In genomic region chr19:29263305-29264080, GRCh38 we compare ENCODE assay signal across 8 cellular contexts. TPM values are rescaled to one million over a fixed set of nuclear protein-coding genes. Genes with fewer than 3 reads are reported as not detected.
DNase-seq lines count a peak whose midpoint lies in the region; ATAC-seq and TF ChIP-seq lines count a peak whose summit lies in the region.

No MANE protein-coding gene starts in this region.

- TF ChIP-seq POLR2A in HCT116 (IDR thresholded peaks at IDR 0.05; ENCODE audit: borderline replicate concordance, extremely low read depth, insufficient read depth, insufficient read length): no peak

- H4K20me1 ChIP-seq in HCT116 (ENCODE audit: insufficient read depth): no peaks in the 10 kb centered on the region

- CTCF ChIA-PET in HCT116 (lab: Charles Lee): interaction anchor here (0.6 to 1.5 kb wide), 10 partner anchors 9 to 384 kb away, joined by 3 to 11 read pairs (median 4); no protein-coding TSS in a partner anchor

- peak; percentile 45; the same call in 1 of the 2 replicates for TF ChIP-seq RAD21 in HCT116 (IDR thresholded peaks at IDR 0.05; ENCODE audit: low read depth)

- no peaks in the 10 kb centered on the region for H3K9me2 ChIP-seq in HCT116 (ENCODE audit: insufficient read depth)

- H3K27ac ChIP-seq in HCT116 (ENCODE audit: low read depth, low read length) (no peak overlapping the region), cardiac muscle cell (no peak overlapping the region)

- H3K4me2 ChIP-seq in HCT116 (ENCODE audit: low read length): no peak overlapping the region

- H3K36me3 ChIP-seq in HCT116 (ENCODE audit: control insufficient read depth in 1 of 2, insufficient read depth in 2 of 2, low read length in 2 of 2) (no peaks in the 10 kb centered on the region), cardiac muscle cell (no peaks in the 10 kb centered on the region)

- ATAC-seq in HCT116 (peak; percentile 70), sciatic nerve (no peak), HG03280 (IDR thresholded peaks at IDR 0.05; ENCODE audit: unreplicated experiment) (no peak)

- H3K4me1 ChIP-seq in HCT116 (ENCODE audit: control insufficient read depth in 1 of 2, insufficient read depth in 2 of 2, low read length in 2 of 2): no peaks in the 10 kb centered on the region
- no peaks in the 10 kb centered on the region for H3K4me1 ChIP-seq in cardiac muscle cell (ENCODE audit: low read depth)

- H3K4me3 ChIP-seq in HCT116 (replicated peaks in 1 of 2; ENCODE audit: low read depth in 1 of 2, low read length in 2 of 2) (no peak overlapping the region), cardiac muscle cell (no peak overlapping the region)

- POLR2A ChIA-PET in HCT116 (lab: Charles Lee): no interaction called here

- no peak overlapping the region for H3K9ac ChIP-seq in HCT116 (ENCODE audit: low read length)

- RAD21 ChIA-PET in HCT116 (lab: Charles Lee; ENCODE audit: low non-redundant PET in 1 of 2, low total read pairs in 2 of 2, uncharacterized antibody in 2 of 2, unreplicated experiment in 2 of 2): no interaction called here

- no peaks in the 10 kb centered on the region; a peak in 1 of 4 replicates for H3K9me3 ChIP-seq in HCT116 (ENCODE audit: control insufficient read depth in 1 of 2, insufficient read depth in 1 of 2, low read depth in 1 of 2, low read length in 2 of 2)
- H3K9me3 ChIP-seq in cardiac muscle cell (ENCODE audit: low read depth): no peaks in the 10 kb centered on the region

- no TSS peak for BruUV-seq in HCT116 (replicated peaks; lab: Mats Ljungman, UMichigan)

- DNase-seq in AML-193 (lab: John Stamatoyannopoulos, UW) (peak; percentile 29 to 50), HCT116 (ENCODE audit: low read depth, low spot score) (no peak), OCI-M2 (lab: John Stamatoyannopoulos, UW; ENCODE audit: unreplicated experiment) (peak; percentile 61), cardiac muscle cell (ENCODE audit: low read depth in 1 of 2, low spot score in 1 of 2) (peak; percentile 51 to 68), sciatic nerve (ENCODE audit: low spot score) (peak; percentile 64), DMS153 treated with DMSO at 0.1 percent for 48 hours (lab: John Stamatoyannopoulos, UW; ENCODE audit: unreplicated experiment) (no peak)
- peak; percentile 33 for DNase-seq in activated gamma-delta T cell treated with anti-CD3 and anti-CD28 coated beads, Interleukin-2, amount 50 U/mL, for 16 hours (ENCODE audit: low read depth)

- peak; percentile 5 to 82 (median 81); a peak in 4 of 6 replicates for TF ChIP-seq CTCF in HCT116 (IDR thresholded peaks at IDR 0.05 in 2 of 3, conservative IDR thresholded peaks at IDR 0.05 in 1 of 3; ENCODE audit: borderline replicate concordance in 1 of 3, insufficient read depth in 1 of 3, low read depth in 2 of 3, low read length in 2 of 3)
- TF ChIP-seq CTCF in cardiac muscle cell (IDR thresholded peaks at IDR 0.05; ENCODE audit: low read depth, low read length): peak; percentile 80

- H3K27me3 ChIP-seq in HCT116 (ENCODE audit: insufficient read depth, low read length): no peaks in the 10 kb centered on the region
- no peaks in the 10 kb centered on the region for H3K27me3 ChIP-seq in cardiac muscle cell

- intact Hi-C loops in HCT116 (cut with micrococcal nuclease): no loop called here
- intact Hi-C loops in sciatic nerve (cut with DNase I): no loop called here

- H3K79me2 ChIP-seq in HCT116 (ENCODE audit: insufficient read depth, low read length): no peaks in the 10 kb centered on the region

- H2AFZ ChIP-seq in HCT116 (ENCODE audit: low read depth, low read length, poor library complexity, severe bottlenecking): no peak overlapping the region

TF ChIP-seq in HCT116, 20 proteins besides CTCF, POLR2A, EP300 and RAD21:
- TF ChIP-seq EGR1 (IDR thresholded peaks at IDR 0.05; ENCODE audit: low read depth) (no peak), CBX3 (IDR thresholded peaks at IDR 0.05; ENCODE audit: low read depth) (no peak), JUND (IDR thresholded peaks at IDR 0.05) (no peak), YY1 (IDR thresholded peaks at IDR 0.05; ENCODE audit: extremely low read depth, insufficient replicate concordance, low read depth, low read length) (no peak), ZBTB33 (IDR thresholded peaks at IDR 0.05; ENCODE audit: extremely low read depth, insufficient replicate concordance, low read length) (no peak), EZH2phosphoT487 (IDR thresholded peaks at IDR 0.05; ENCODE audit: borderline replicate concordance) (no peak), REST (IDR thresholded peaks at IDR 0.05; ENCODE audit: low read depth) (no peak), TCF7L2 (IDR thresholded peaks at IDR 0.05; ENCODE audit: borderline replicate concordance, extremely low read depth, insufficient read depth, insufficient read length) (no peak), ZNF274 (IDR thresholded peaks at IDR 0.05; ENCODE audit: low read depth, low read length) (no peak), MAX (IDR thresholded peaks at IDR 0.05) (no peak)

RNA-seq across cellular contexts. Expression of gene UQCRFS1, which starts 50.5 kb away (rescaled TPM):
- 45.8 TPM for total RNA-seq in HCT116 (2021; ENCODE audit: unreplicated experiment)
- polyA plus RNA-seq in HCT116 (2012): 34.6 and 42.5 TPM in 2 replicates
- 59.8 and 87.2 TPM in 2 replicates for total RNA-seq in cardiac muscle cell
- 134 and 140 TPM in 2 replicates for polyA plus RNA-seq in cardiac muscle cell
- 14.5 TPM for total RNA-seq in sciatic nerve

Comparison
In these comparisons a context has a peak if more than half of its experiments do, and no peak if none do; other contexts are left out.
1. DNase-seq: peak in AML-193 (2 of 2), OCI-M2 (single experiment), activated gamma-delta T cell treated with anti-CD3 and anti-CD28 coated beads, Interleukin-2, amount 50 U/mL, for 16 hours (single experiment), cardiac muscle cell (2 of 2) and sciatic nerve (single experiment); none in HCT116 (single experiment) and DMS153 treated with DMSO at 0.1 percent for 48 hours (single experiment).